Comparison of ENCODE assay signal across 11 cellular contexts in genomic region chr15:80990955-80991354, GRCh38. TPM values are rescaled to one million over a fixed set of nuclear protein-coding genes. Genes with fewer than 3 reads are reported as not detected.
A peak's percentile ranks its signal among the peaks of the same experiment; 100 is the strongest.
DNase-seq lines count a peak whose midpoint lies in the region; ATAC-seq, FAIRE-seq and TF ChIP-seq lines count a peak whose summit lies in the region.
"Had no signal": no experiment of that assay in that cellular context is flagged by ENCODE, and none has a peak within 500 bp of the region (broad histone marks: within the 10 kb centered on the region; RNA-seq: fewer than 3 reads in every experiment).

No MANE protein-coding gene starts in this region.

- peaks cover 47% of the 10 kb centered on the region for H3K4me1 Mint-ChIP-seq in dendritic cell treated with granulocyte-macrophage colony-stimulating factor and Interleukin-4, amounts not matched to agents 40 ng/mL and 50 ng/mL, for 4 days (ENCODE audit: low read depth)

- WGBS in HepG2 (ENCODE audit: low lambda C conversion rate) = 95% methylated on average over 1 of the region's 1 CpG
- 83% methylated on average over 1 of the region's 1 CpG for WGBS in right lobe of liver (ENCODE audit: insufficient coverage, low coverage, low lambda C conversion rate, missing lambda C conversion rate)

- H3K9me3 Mint-ChIP-seq in dendritic cell treated with granulocyte-macrophage colony-stimulating factor and Interleukin-4, amounts not matched to agents 40 ng/mL and 50 ng/mL, for 4 days = no peaks in the 10 kb centered on the region

- H3K4me2 ChIP-seq in HepG2 (ENCODE audit: low read depth, low read length) (peak overlapping the region; percentile 80; the same call in 1 of the 2 replicates), osteoblast (ENCODE audit: insufficient read depth, low read length) (peak overlapping the region; percentile 21), Karpas-422 (ENCODE audit: low read depth, low read length, poor library complexity, severe bottlenecking) (no peak overlapping the region)

- H2AFZ ChIP-seq in HepG2 (ENCODE audit: low read length) (no peak overlapping the region), osteoblast (ENCODE audit: low read length) (peak overlapping the region; percentile 60), Karpas-422 (ENCODE audit: low read length) (no peak overlapping the region)

- H3K27ac Mint-ChIP-seq in dendritic cell treated with granulocyte-macrophage colony-stimulating factor and Interleukin-4, amounts not matched to agents 40 ng/mL and 50 ng/mL, for 4 days = peak overlapping the region; percentile 52

- H4K20me1 ChIP-seq in HepG2 (ENCODE audit: insufficient read depth, low read length) = peaks cover 2% of the 10 kb centered on the region; the same call in 1 of the 2 replicates
- peaks cover 16% of the 10 kb centered on the region for H4K20me1 ChIP-seq in osteoblast (ENCODE audit: insufficient read depth, low read length)
- no peaks in the 10 kb centered on the region for H4K20me1 ChIP-seq in Karpas-422 (ENCODE audit: insufficient read depth, low read depth, low read length)

- H3K27ac ChIP-seq in HepG2 (ENCODE audit: extremely low read length, insufficient read depth, low read length) = no peak overlapping the region
- no peak overlapping the region for H3K27ac ChIP-seq in right lobe of liver
- H3K27ac ChIP-seq in osteoblast (ENCODE audit: low read depth, low read length) = peak overlapping the region; percentile 91
- no peak overlapping the region for H3K27ac ChIP-seq in Karpas-422 (ENCODE audit: low read length)

- no TSS peak for BruUV-seq in HepG2 (replicated peaks; lab: Mats Ljungman, UMichigan)

- H3K9ac ChIP-seq in HepG2 (ENCODE audit: insufficient read depth, low read depth, low read length) (no peak overlapping the region), Karpas-422 (ENCODE audit: low read length) (no peak overlapping the region)

- H3K9me3 ChIP-seq in HepG2 (ENCODE audit: low read length) = no peaks in the 10 kb centered on the region
- no peaks in the 10 kb centered on the region for H3K9me3 ChIP-seq in right lobe of liver
- H3K9me3 ChIP-seq in osteoblast (ENCODE audit: low read depth, low read length) = no peaks in the 10 kb centered on the region
- no peaks in the 10 kb centered on the region for H3K9me3 ChIP-seq in Karpas-422 (ENCODE audit: low read length)

- CTCF ChIA-PET in HepG2 (lab: Yijun Ruan, JAX; ENCODE audit: low intra/inter-chr PET ratio, low total read pairs) = no interaction called here

- H3K4me1 ChIP-seq in HepG2 (ENCODE audit: insufficient read depth, low read length) (peaks cover 36% of the 10 kb centered on the region), right lobe of liver (peaks cover 0 to 15% (median 6%) of the 10 kb centered on the region in 4 donors), osteoblast (ENCODE audit: insufficient read depth, low read length) (peaks cover 31% of the 10 kb centered on the region), Karpas-422 (ENCODE audit: low read length) (peaks cover 34% of the 10 kb centered on the region)

- H3K4me3 ChIP-seq in HepG2 (replicated peaks in 1 of 3; ENCODE audit: insufficient read depth in 1 of 3, low read depth in 2 of 3, low read length in 3 of 3) (no peak overlapping the region), right lobe of liver (no peak overlapping the region), osteoblast (ENCODE audit: insufficient read depth, low read length) (no peak overlapping the region), Karpas-422 (ENCODE audit: low read length) (no peak overlapping the region)

- no peaks in the 10 kb centered on the region for H3K9me2 ChIP-seq in Karpas-422 (replicated peaks; ENCODE audit: insufficient read depth, low read length)

- TF ChIP-seq EP300 in HepG2 (IDR thresholded peaks at IDR 0.05; ENCODE audit: low read depth in 2 of 2, low read length in 2 of 2) = no peak
- no peak for TF ChIP-seq EP300 in HepG2 (CRISPR knock-in tag; IDR thresholded peaks at IDR 0.05; ENCODE audit: borderline replicate concordance)

- no peak for ATAC-seq in HepG2
- ATAC-seq in right lobe of liver = no peak
- ATAC-seq in GM21576 (IDR thresholded peaks at IDR 0.05; ENCODE audit: unreplicated experiment) = no peak

- H3K4me3 Mint-ChIP-seq in dendritic cell treated with granulocyte-macrophage colony-stimulating factor and Interleukin-4, amounts not matched to agents 40 ng/mL and 50 ng/mL, for 4 days = no peak overlapping the region

- no peak for TF ChIP-seq CTCF in HepG2 (CRISPR knock-in tag; IDR thresholded peaks at IDR 0.05)
- TF ChIP-seq CTCF in right lobe of liver (IDR thresholded peaks at IDR 0.05) = no peak
- TF ChIP-seq CTCF in osteoblast (IDR thresholded peaks at IDR 0.05; ENCODE audit: extremely low read depth, low read depth, low read length) = no peak

- intact Hi-C loops in HepG2 (cut with micrococcal nuclease; ENCODE audit: unreplicated experiment) (no loop called here), right lobe of liver (cut with DNase I) (loop anchor here in 1 of 2 donors (10.0 kb wide), 2 partner anchors 114 to 274 kb away; no protein-coding TSS in a partner anchor)
- intact Hi-C loops in dendritic cell treated with granulocyte-macrophage colony-stimulating factor and Interleukin-4, amounts not matched to agents 40 ng/mL and 50 ng/mL, for 4 days (cut with micrococcal nuclease) = loop anchor here (1.0 kb wide), 1 partner anchor 9 kb away; the partner anchor contains the start of gene TLNRD1

- TF ChIP-seq RAD21 in HepG2 (CRISPR knock-in tag; IDR thresholded peaks at IDR 0.05) = no peak

- no peak for DNase-seq in HepG2 (ENCODE audit: low spot score)
- DNase-seq in right lobe of liver = no peak
- DNase-seq in osteoblast (ENCODE audit: insufficient read length, low spot score, missing footprints) = no peak
- no peak for DNase-seq in Karpas-422
- no peak for DNase-seq in DMS153 (lab: John Stamatoyannopoulos, UW)
- no peak for DNase-seq in iPS-NIHi7 (ENCODE audit: extremely low spot score)
- DNase-seq: islet precursor cell, NCI-H510A had no signal

- H3K27me3 ChIP-seq in HepG2 (ENCODE audit: control insufficient read depth in 1 of 2, insufficient read depth in 2 of 2, low read length in 2 of 2) (no peaks in the 10 kb centered on the region; a peak in 1 of 5 replicates), right lobe of liver (no peaks in the 10 kb centered on the region), osteoblast (ENCODE audit: insufficient read depth, low read length) (no peaks in the 10 kb centered on the region), Karpas-422 (ENCODE audit: low read length) (no peaks in the 10 kb centered on the region)

- FAIRE-seq in HepG2 (lab: Jason Lieb, UNC) = no peak
- FAIRE-seq: H1 had no signal

- H3K36me3 Mint-ChIP-seq in dendritic cell treated with granulocyte-macrophage colony-stimulating factor and Interleukin-4, amounts not matched to agents 40 ng/mL and 50 ng/mL, for 4 days (ENCODE audit: low read depth) = peaks cover 30% of the 10 kb centered on the region

- in situ Hi-C loops in HepG2 (cut with HindIII; ENCODE audit: extremely low pct_ligation_motif_present, low pct_unique_long_range_greater_than_20kb) = no loop called here

- TF ChIP-seq POLR2A in HepG2 (IDR thresholded peaks at IDR 0.05; ENCODE audit: insufficient read depth in 1 of 2, low read depth in 2 of 2, low read length in 2 of 2) (no peak), right lobe of liver (IDR thresholded peaks at IDR 0.05) (no peak)

- POLR2A ChIA-PET in HepG2 (lab: Yijun Ruan, JAX) = interaction anchor here (1.5 to 2.3 kb wide), 2 partner anchors 10 to 151 kb away, joined by 3 to 10 read pairs; partner anchors contain the start of gene TLNRD1

- peaks cover 3% of the 10 kb centered on the region for H3K27me3 Mint-ChIP-seq in dendritic cell treated with granulocyte-macrophage colony-stimulating factor and Interleukin-4, amounts not matched to agents 40 ng/mL and 50 ng/mL, for 4 days

- H3K36me3 ChIP-seq in HepG2 (replicated peaks in 1 of 2; ENCODE audit: control insufficient read depth in 1 of 2, insufficient read depth in 2 of 2, low read length in 2 of 2) (no peaks in the 10 kb centered on the region), right lobe of liver (no peaks in the 10 kb centered on the region), osteoblast (ENCODE audit: insufficient read depth, low read length) (no peaks in the 10 kb centered on the region), Karpas-422 (ENCODE audit: insufficient read depth, low read length) (no peaks in the 10 kb centered on the region)

- H3K79me2 ChIP-seq in HepG2 (ENCODE audit: insufficient read depth, low read length) (peaks cover 33% of the 10 kb centered on the region), osteoblast (ENCODE audit: insufficient read depth, low read length) (peaks cover 35% of the 10 kb centered on the region), Karpas-422 (ENCODE audit: low read length) (peaks cover 36% of the 10 kb centered on the region)

RNA-seq across cellular contexts. Expression of gene MESD, which starts 1.3 kb away (rescaled TPM):
- 24.9 and 46.2 TPM in 2 replicates for total RNA-seq in HepG2 (2016; rRNA removed; fragmentation: Illumina TruSeq; extraction: Trizol)
- total RNA-seq in HepG2 (2016; cell fraction: cytosol; rRNA removed; fragmentation: Illumina TruSeq; extraction: Trizol; ENCODE audit: low read depth) = 6.0 and 7.2 TPM in 2 replicates
- 24.0 and 45.8 TPM in 2 replicates for total RNA-seq in HepG2 (2016; cell fraction: insoluble cytoplasmic fraction; rRNA removed; fragmentation: Illumina TruSeq; extraction: Trizol)
- total RNA-seq in HepG2 (2016; cell fraction: membrane; rRNA removed; fragmentation: Illumina TruSeq; extraction: Trizol) = 11.5 and 12.8 TPM in 2 replicates
- total RNA-seq in HepG2 (2016; cell fraction: nucleus; rRNA removed; fragmentation: Illumina TruSeq; extraction: Trizol) = 41.1 and 48.6 TPM in 2 replicates
- 15.6 and 18.0 TPM in 2 replicates for polyA plus RNA-seq in HepG2 (2011; rRNA removed)
- 13.8 and 19.5 TPM in 2 replicates for polyA plus RNA-seq in HepG2 (2011; cell fraction: cytosol; rRNA removed)
- 8.5 and 10.8 TPM in 2 replicates for polyA plus RNA-seq in HepG2 (2011; cell fraction: nucleus; rRNA removed)
- polyA plus RNA-seq in HepG2 (2012) = 29.6 and 30.4 TPM in 2 replicates
- polyA plus RNA-seq in HepG2 (2016; cell fraction: cytosol; fragmentation: Illumina TruSeq; extraction: Trizol; ENCODE audit: low read depth) = 4.9 and 5.0 TPM in 2 replicates
- polyA plus RNA-seq in HepG2 (2016; cell fraction: insoluble cytoplasmic fraction; fragmentation: Illumina TruSeq; extraction: Trizol; ENCODE audit: low read depth) = 28.6 and 28.9 TPM in 2 replicates
- 9.0 and 9.2 TPM in 2 replicates for polyA plus RNA-seq in HepG2 (2016; cell fraction: membrane; fragmentation: Illumina TruSeq; extraction: Trizol; ENCODE audit: low read depth)
- polyA plus RNA-seq in HepG2 (2016; cell fraction: nucleus; fragmentation: Illumina TruSeq; extraction: Trizol; ENCODE audit: insufficient read depth, low read depth) = 72.4 and 79.7 TPM in 2 replicates
- 9.9 and 11.1 TPM in 2 replicates for polyA minus RNA-seq in HepG2 (2011; rRNA and poly(A)+ RNA removed; ENCODE audit: low replicate concordance)
- polyA minus RNA-seq in HepG2 (2011; cell fraction: cytosol; rRNA and poly(A)+ RNA removed) = 14.4 and 18.5 TPM in 2 replicates
- 20.6 and 20.8 TPM in 2 replicates for polyA minus RNA-seq in HepG2 (2011; cell fraction: nucleus; rRNA and poly(A)+ RNA removed)
- total RNA-seq in right lobe of liver = 10 to 100 TPM; 10.8 to 16.7 (median 14.6) TPM
- total RNA-seq in osteoblast = 16.6 and 18.6 TPM in 2 replicates
- 10.9 and 13.7 TPM in 2 replicates for total RNA-seq in Karpas-422 (2014; rRNA removed; shearing (Covaris generic); ENCODE audit: low replicate concordance)

RNA-seq across cellular contexts. Expression of gene TLNRD1, which starts 9.8 kb away (rescaled TPM):
- total RNA-seq in HepG2 (2016; rRNA removed; fragmentation: Illumina TruSeq; extraction: Trizol) (4.6 and 5.3 TPM in 2 replicates), right lobe of liver (1 to 10 TPM; 3.0 to 7.4 (median 5.5) TPM), osteoblast (7.1 and 7.6 TPM in 2 replicates)
- 0.81 and 0.88 TPM in 2 replicates for total RNA-seq in HepG2 (2016; cell fraction: cytosol; rRNA removed; fragmentation: Illumina TruSeq; extraction: Trizol; ENCODE audit: low read depth)
- total RNA-seq in HepG2 (2016; cell fraction: insoluble cytoplasmic fraction; rRNA removed; fragmentation: Illumina TruSeq; extraction: Trizol) = 3.8 and 5.0 TPM in 2 replicates
- 2.9 and 3.4 TPM in 2 replicates for total RNA-seq in HepG2 (2016; cell fraction: membrane; rRNA removed; fragmentation: Illumina TruSeq; extraction: Trizol)
- total RNA-seq in HepG2 (2016; cell fraction: nucleus; rRNA removed; fragmentation: Illumina TruSeq; extraction: Trizol) = 4.2 and 4.3 TPM in 2 replicates
- polyA plus RNA-seq in HepG2 (2011; rRNA removed) = 3.4 and 4.7 TPM in 2 replicates
- polyA plus RNA-seq in HepG2 (2011; cell fraction: cytosol; rRNA removed) = 3.7 and 6.6 TPM in 2 replicates
- polyA plus RNA-seq in HepG2 (2011; cell fraction: nucleus; rRNA removed) = 4.0 and 4.6 TPM in 2 replicates
- 3.5 and 4.5 TPM in 2 replicates for polyA plus RNA-seq in HepG2 (2012)
- polyA plus RNA-seq in HepG2 (2016; cell fraction: cytosol; fragmentation: Illumina TruSeq; extraction: Trizol; ENCODE audit: low read depth) = 0.63 and 0.80 TPM in 2 replicates
- polyA plus RNA-seq in HepG2 (2016; cell fraction: insoluble cytoplasmic fraction; fragmentation: Illumina TruSeq; extraction: Trizol; ENCODE audit: low read depth) = 6.0 and 6.7 TPM in 2 replicates
- 3.0 and 3.5 TPM in 2 replicates for polyA plus RNA-seq in HepG2 (2016; cell fraction: membrane; fragmentation: Illumina TruSeq; extraction: Trizol; ENCODE audit: low read depth)
- 5.2 and 5.5 TPM in 2 replicates for polyA plus RNA-seq in HepG2 (2016; cell fraction: nucleus; fragmentation: Illumina TruSeq; extraction: Trizol; ENCODE audit: insufficient read depth, low read depth)
- 8.0 and 12.3 TPM in 2 replicates for polyA minus RNA-seq in HepG2 (2011; rRNA and poly(A)+ RNA removed; ENCODE audit: low replicate concordance)
- polyA minus RNA-seq in HepG2 (2011; cell fraction: cytosol; rRNA and poly(A)+ RNA removed) = 6.8 and 6.9 TPM in 2 replicates
- polyA minus RNA-seq in HepG2 (2011; cell fraction: nucleus; rRNA and poly(A)+ RNA removed) = 6.1 and 7.1 TPM in 2 replicates
- 5.4 and 12.8 TPM in 2 replicates for total RNA-seq in Karpas-422 (2014; rRNA removed; shearing (Covaris generic); ENCODE audit: low replicate concordance)
